ENCODE assay signal across 1 cellular context in the genomic region with DNA sequence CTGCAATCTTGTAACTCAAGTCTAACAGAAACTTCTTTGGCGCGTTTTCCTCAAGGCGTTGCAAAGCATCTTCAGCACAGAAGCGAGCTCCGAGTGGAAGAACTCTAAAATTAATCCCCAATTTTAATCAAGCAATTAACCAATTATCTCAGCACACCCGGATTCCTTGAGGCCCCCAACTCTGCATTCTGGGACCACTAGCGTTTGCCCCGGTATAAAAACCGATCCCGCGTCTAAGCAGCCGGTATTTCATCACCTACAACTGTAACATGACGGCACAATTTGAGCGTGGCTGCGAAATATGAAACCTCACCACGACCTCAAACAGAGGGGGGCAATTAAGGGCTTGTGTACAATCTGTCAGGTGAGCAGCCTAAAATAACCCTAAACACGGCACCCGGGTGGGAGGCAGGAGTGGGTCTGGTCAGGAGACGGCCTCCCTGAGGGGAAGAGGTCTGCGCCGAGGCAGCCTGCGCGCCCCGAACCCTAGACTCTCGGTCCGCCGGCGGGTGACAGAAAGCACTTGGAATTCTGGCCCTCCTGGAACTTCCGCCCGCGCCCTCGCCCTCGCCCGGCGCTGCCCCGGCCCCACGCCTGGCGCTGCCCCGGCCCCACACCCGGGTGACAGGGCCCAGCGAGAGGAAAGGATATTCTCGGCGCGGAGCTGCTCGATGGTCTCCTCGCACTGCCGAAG.
A peak's percentile ranks its signal among the peaks of the same experiment; 100 is the strongest.
TF ChIP-seq lines count a peak whose summit lies in the region.

No MANE protein-coding gene starts in this region.

TF ChIP-seq in HepG2, 621 proteins besides CTCF, POLR2A, EP300 and RAD21 (continued from another document and continues in another):
- TF ChIP-seq, protein P1, sequence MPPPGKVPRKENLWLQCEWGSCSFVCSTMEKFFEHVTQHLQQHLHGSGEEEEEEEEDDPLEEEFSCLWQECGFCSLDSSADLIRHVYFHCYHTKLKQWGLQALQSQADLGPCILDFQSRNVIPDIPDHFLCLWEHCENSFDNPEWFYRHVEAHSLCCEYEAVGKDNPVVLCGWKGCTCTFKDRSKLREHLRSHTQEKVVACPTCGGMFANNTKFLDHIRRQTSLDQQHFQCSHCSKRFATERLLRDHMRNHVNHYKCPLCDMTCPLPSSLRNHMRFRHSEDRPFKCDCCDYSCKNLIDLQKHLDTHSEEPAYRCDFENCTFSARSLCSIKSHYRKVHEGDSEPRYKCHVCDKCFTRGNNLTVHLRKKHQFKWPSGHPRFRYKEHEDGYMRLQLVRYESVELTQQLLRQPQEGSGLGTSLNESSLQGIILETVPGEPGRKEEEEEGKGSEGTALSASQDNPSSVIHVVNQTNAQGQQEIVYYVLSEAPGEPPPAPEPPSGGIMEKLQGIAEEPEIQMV (CRISPR knock-in tag; IDR thresholded peaks at IDR 0.05; ENCODE audit: low read depth) = peak; percentile 51
- peak; percentile 59 for TF ChIP-seq SPEN (CRISPR knock-in tag; IDR thresholded peaks at IDR 0.05; ENCODE audit: low read depth)
- no peak; the same call in 1 of the 2 replicates for TF ChIP-seq DR1 (CRISPR knock-in tag; IDR thresholded peaks at IDR 0.05)
- TF ChIP-seq ZNF746 (CRISPR knock-in tag; IDR thresholded peaks at IDR 0.05) = 0 out of 2 replicates have a peak, but pooled peaks have one; percentile 52
- no peak; the same call in 1 of the 2 replicates for TF ChIP-seq ZSCAN9 (CRISPR knock-in tag; IDR thresholded peaks at IDR 0.05; ENCODE audit: borderline replicate concordance)
- TF ChIP-seq, protein P2, sequence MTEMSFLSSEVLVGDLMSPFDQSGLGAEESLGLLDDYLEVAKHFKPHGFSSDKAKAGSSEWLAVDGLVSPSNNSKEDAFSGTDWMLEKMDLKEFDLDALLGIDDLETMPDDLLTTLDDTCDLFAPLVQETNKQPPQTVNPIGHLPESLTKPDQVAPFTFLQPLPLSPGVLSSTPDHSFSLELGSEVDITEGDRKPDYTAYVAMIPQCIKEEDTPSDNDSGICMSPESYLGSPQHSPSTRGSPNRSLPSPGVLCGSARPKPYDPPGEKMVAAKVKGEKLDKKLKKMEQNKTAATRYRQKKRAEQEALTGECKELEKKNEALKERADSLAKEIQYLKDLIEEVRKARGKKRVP (CRISPR knock-in tag; IDR thresholded peaks at IDR 0.05) = peak in 1 of 2 experiments; percentile 90; a peak in 2 of 4 replicates
- 0 out of 2 replicates have a peak, but pooled peaks have one; percentile 25 for TF ChIP-seq ZNF263 (CRISPR knock-in tag; IDR thresholded peaks at IDR 0.05)
- TF ChIP-seq EEA1 (CRISPR knock-in tag; IDR thresholded peaks at IDR 0.05; ENCODE audit: borderline replicate concordance) = peak; percentile 55; the same call in 1 of the 2 replicates
- no peak for TF ChIP-seq EHMT2 (IDR thresholded peaks at IDR 0.05; ENCODE audit: borderline replicate concordance, low read depth, low read length)
- TF ChIP-seq NFKBIZ (CRISPR knock-in tag; IDR thresholded peaks at IDR 0.05) = no peak
- 0 out of 2 replicates have a peak, but pooled peaks have one; percentile 20 for TF ChIP-seq FOXK2 (IDR thresholded peaks at IDR 0.05)
- 0 out of 2 replicates have a peak, but pooled peaks have one; percentile 25 for TF ChIP-seq ZBTB38 (CRISPR knock-in tag; IDR thresholded peaks at IDR 0.05)
- TF ChIP-seq ZNF660 (CRISPR knock-in tag; IDR thresholded peaks at IDR 0.05; ENCODE audit: borderline replicate concordance, low read depth) = no peak
- TF ChIP-seq, protein P3, sequence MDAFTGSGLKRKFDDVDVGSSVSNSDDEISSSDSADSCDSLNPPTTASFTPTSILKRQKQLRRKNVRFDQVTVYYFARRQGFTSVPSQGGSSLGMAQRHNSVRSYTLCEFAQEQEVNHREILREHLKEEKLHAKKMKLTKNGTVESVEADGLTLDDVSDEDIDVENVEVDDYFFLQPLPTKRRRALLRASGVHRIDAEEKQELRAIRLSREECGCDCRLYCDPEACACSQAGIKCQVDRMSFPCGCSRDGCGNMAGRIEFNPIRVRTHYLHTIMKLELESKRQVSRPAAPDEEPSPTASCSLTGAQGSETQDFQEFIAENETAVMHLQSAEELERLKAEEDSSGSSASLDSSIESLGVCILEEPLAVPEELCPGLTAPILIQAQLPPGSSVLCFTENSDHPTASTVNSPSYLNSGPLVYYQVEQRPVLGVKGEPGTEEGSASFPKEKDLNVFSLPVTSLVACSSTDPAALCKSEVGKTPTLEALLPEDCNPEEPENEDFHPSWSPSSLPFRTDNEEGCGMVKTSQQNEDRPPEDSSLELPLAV (CRISPR knock-in tag; conservative IDR thresholded peaks at IDR 0.05; ENCODE audit: low read depth) = no peak
- 0 out of 2 replicates have a peak, but pooled peaks have one; percentile 1 for TF ChIP-seq ZNF567 (CRISPR knock-in tag; IDR thresholded peaks at IDR 0.05; ENCODE audit: borderline replicate concordance)
- peak; percentile 60; the same call in 1 of the 2 replicates for TF ChIP-seq MEIS2 (CRISPR knock-in tag; IDR thresholded peaks at IDR 0.05)
- TF ChIP-seq, protein P4, sequence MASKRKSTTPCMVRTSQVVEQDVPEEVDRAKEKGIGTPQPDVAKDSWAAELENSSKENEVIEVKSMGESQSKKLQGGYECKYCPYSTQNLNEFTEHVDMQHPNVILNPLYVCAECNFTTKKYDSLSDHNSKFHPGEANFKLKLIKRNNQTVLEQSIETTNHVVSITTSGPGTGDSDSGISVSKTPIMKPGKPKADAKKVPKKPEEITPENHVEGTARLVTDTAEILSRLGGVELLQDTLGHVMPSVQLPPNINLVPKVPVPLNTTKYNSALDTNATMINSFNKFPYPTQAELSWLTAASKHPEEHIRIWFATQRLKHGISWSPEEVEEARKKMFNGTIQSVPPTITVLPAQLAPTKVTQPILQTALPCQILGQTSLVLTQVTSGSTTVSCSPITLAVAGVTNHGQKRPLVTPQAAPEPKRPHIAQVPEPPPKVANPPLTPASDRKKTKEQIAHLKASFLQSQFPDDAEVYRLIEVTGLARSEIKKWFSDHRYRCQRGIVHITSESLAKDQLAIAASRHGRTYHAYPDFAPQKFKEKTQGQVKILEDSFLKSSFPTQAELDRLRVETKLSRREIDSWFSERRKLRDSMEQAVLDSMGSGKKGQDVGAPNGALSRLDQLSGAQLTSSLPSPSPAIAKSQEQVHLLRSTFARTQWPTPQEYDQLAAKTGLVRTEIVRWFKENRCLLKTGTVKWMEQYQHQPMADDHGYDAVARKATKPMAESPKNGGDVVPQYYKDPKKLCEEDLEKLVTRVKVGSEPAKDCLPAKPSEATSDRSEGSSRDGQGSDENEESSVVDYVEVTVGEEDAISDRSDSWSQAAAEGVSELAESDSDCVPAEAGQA (IDR thresholded peaks at IDR 0.05; ENCODE audit: low read depth) = 0 out of 2 replicates have a peak, but pooled peaks have one; percentile 47
- TF ChIP-seq, protein P4 (CRISPR knock-in tag; IDR thresholded peaks at IDR 0.05; ENCODE audit: borderline replicate concordance) = no peak
- TF ChIP-seq ZNF232 (CRISPR knock-in tag; IDR thresholded peaks at IDR 0.05; ENCODE audit: borderline replicate concordance) = peak; percentile 30; the same call in 1 of the 2 replicates
- peak; percentile 33; the same call in 1 of the 2 replicates for TF ChIP-seq ARNTL (CRISPR knock-in tag; IDR thresholded peaks at IDR 0.05)
- TF ChIP-seq KDM5A (IDR thresholded peaks at IDR 0.05; ENCODE audit: borderline replicate concordance, low read length) = no peak
- TF ChIP-seq, protein P5, sequence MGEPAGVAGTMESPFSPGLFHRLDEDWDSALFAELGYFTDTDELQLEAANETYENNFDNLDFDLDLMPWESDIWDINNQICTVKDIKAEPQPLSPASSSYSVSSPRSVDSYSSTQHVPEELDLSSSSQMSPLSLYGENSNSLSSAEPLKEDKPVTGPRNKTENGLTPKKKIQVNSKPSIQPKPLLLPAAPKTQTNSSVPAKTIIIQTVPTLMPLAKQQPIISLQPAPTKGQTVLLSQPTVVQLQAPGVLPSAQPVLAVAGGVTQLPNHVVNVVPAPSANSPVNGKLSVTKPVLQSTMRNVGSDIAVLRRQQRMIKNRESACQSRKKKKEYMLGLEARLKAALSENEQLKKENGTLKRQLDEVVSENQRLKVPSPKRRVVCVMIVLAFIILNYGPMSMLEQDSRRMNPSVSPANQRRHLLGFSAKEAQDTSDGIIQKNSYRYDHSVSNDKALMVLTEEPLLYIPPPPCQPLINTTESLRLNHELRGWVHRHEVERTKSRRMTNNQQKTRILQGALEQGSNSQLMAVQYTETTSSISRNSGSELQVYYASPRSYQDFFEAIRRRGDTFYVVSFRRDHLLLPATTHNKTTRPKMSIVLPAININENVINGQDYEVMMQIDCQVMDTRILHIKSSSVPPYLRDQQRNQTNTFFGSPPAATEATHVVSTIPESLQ (CRISPR knock-in tag; conservative IDR thresholded peaks at IDR 0.05) = no peak; the same call in 1 of the 2 replicates
- TF ChIP-seq GTF2F1 (IDR thresholded peaks at IDR 0.05; ENCODE audit: low read length) = no peak
- 0 out of 2 replicates have a peak, but pooled peaks have one; percentile 9 for TF ChIP-seq ZNF253 (CRISPR knock-in tag; IDR thresholded peaks at IDR 0.05; ENCODE audit: borderline replicate concordance)
- TF ChIP-seq SP2 (CRISPR knock-in tag; IDR thresholded peaks at IDR 0.05) = no peak
- TF ChIP-seq GABPB1 (CRISPR knock-in tag; IDR thresholded peaks at IDR 0.05) = peak; percentile 80; the same call in 1 of the 2 replicates
- TF ChIP-seq, protein P6, sequence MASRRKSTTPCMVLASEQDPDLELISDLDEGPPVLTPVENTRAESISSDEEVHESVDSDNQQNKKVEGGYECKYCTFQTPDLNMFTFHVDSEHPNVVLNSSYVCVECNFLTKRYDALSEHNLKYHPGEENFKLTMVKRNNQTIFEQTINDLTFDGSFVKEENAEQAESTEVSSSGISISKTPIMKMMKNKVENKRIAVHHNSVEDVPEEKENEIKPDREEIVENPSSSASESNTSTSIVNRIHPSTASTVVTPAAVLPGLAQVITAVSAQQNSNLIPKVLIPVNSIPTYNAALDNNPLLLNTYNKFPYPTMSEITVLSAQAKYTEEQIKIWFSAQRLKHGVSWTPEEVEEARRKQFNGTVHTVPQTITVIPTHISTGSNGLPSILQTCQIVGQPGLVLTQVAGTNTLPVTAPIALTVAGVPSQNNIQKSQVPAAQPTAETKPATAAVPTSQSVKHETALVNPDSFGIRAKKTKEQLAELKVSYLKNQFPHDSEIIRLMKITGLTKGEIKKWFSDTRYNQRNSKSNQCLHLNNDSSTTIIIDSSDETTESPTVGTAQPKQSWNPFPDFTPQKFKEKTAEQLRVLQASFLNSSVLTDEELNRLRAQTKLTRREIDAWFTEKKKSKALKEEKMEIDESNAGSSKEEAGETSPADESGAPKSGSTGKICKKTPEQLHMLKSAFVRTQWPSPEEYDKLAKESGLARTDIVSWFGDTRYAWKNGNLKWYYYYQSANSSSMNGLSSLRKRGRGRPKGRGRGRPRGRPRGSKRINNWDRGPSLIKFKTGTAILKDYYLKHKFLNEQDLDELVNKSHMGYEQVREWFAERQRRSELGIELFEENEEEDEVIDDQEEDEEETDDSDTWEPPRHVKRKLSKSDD (CRISPR knock-in tag; IDR thresholded peaks at IDR 0.05; ENCODE audit: low read depth) = peak; percentile 52; the same call in 1 of the 2 replicates
- TF ChIP-seq RXRA (CRISPR knock-in tag; IDR thresholded peaks at IDR 0.05) = 0 out of 2 replicates have a peak, but pooled peaks have one; percentile 6
- TF ChIP-seq, protein P7, sequence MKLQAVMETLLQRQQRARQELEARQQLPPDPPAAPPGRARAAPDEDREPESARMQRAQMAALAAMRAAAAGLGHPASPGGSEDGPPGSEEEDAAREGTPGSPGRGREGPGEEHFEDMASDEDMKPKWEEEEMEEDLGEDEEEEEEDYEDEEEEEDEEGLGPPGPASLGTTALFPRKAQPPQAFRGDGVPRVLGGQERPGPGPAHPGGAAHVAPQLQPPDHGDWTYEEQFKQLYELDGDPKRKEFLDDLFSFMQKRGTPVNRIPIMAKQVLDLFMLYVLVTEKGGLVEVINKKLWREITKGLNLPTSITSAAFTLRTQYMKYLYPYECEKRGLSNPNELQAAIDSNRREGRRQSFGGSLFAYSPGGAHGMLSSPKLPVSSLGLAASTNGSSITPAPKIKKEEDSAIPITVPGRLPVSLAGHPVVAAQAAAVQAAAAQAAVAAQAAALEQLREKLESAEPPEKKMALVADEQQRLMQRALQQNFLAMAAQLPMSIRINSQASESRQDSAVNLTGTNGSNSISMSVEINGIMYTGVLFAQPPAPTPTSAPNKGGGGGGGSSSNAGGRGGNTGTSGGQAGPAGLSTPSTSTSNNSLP (IDR thresholded peaks at IDR 0.05; ENCODE audit: low read depth, low read length) = 0 out of 2 replicates have a peak, but pooled peaks have one; percentile 20
- TF ChIP-seq FOXA3 (CRISPR knock-in tag; IDR thresholded peaks at IDR 0.05) = peak; percentile 54; the same call in 1 of the 2 replicates
- TF ChIP-seq, protein P8, sequence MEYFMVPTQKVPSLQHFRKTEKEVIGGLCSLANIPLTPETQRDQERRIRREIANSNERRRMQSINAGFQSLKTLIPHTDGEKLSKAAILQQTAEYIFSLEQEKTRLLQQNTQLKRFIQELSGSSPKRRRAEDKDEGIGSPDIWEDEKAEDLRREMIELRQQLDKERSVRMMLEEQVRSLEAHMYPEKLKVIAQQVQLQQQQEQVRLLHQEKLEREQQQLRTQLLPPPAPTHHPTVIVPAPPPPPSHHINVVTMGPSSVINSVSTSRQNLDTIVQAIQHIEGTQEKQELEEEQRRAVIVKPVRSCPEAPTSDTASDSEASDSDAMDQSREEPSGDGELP (IDR thresholded peaks at IDR 0.05; ENCODE audit: borderline replicate concordance, low read depth) = peak; percentile 28; the same call in 1 of the 2 replicates
- TF ChIP-seq ZNF124 (CRISPR knock-in tag; IDR thresholded peaks at IDR 0.05) = no peak; the same call in 1 of the 2 replicates
- peak; percentile 0; the same call in 1 of the 2 replicates for TF ChIP-seq ZNF430 (CRISPR knock-in tag; IDR thresholded peaks at IDR 0.05)
- no peak for TF ChIP-seq ZNF713 (CRISPR knock-in tag; IDR thresholded peaks at IDR 0.05)
- peak; percentile 98 for TF ChIP-seq ZSCAN29 (CRISPR knock-in tag; conservative IDR thresholded peaks at IDR 0.05)
- TF ChIP-seq ASH2L (IDR thresholded peaks at IDR 0.05; ENCODE audit: insufficient read length, low read depth, low read length) = peak; percentile 88
- TF ChIP-seq, protein P9, sequence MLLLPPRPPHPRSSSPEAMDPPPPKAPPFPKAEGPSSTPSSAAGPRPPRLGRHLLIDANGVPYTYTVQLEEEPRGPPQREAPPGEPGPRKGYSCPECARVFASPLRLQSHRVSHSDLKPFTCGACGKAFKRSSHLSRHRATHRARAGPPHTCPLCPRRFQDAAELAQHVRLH (CRISPR knock-in tag; IDR thresholded peaks at IDR 0.05; ENCODE audit: borderline replicate concordance, low read depth) = peak; percentile 69; the same call in 1 of the 2 replicates
- TF ChIP-seq CEBPB (IDR thresholded peaks at IDR 0.05; ENCODE audit: borderline replicate concordance, low read depth, low read length) = peak; percentile 85
- TF ChIP-seq ZNF451 (CRISPR knock-in tag; IDR thresholded peaks at IDR 0.05) = no peak
